In the genomic region with DNA sequence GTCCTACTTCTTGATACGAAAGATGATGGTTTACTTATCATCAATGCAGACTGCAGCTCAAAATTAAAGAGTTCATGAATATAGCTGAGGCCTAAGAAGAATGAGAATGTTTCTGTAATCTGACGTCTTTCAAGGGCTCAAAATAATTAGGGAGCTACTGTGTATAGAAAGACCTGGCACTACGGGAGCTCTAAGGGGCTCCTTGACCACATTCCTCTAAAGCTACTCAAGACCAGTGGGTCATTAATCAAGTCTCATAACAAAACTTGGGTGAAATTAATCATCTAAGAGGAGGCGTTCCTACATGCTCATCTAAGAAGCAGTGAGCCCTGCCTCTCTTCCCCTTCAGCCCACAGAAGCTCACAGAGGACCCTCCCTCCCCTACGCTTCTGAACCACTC, we compare ENCODE assay signal across 16 cellular contexts.
DNase-seq lines count a peak whose midpoint lies in the region; ATAC-seq and TF ChIP-seq lines count a peak whose summit lies in the region.
"Had no signal": no experiment of that assay in that cellular context is flagged by ENCODE, and none has a peak within 500 bp of the region (broad histone marks: within the 10 kb centered on the region; RNA-seq: fewer than 3 reads in every experiment).

No MANE protein-coding gene starts in this region.

- no peak overlapping the region for H3K4me3 ChIP-seq in gastroesophageal sphincter
- H3K4me3 ChIP-seq: BLaER1 treated with 17β-estradiol and CSF1 and Interleukin-3, amounts not matched to agents 10 nM and 100 nM had no signal

- no peaks in the 10 kb centered on the region for H3K27me3 ChIP-seq in gastroesophageal sphincter
- H3K27me3 ChIP-seq: BLaER1 treated with 17β-estradiol and CSF1 and Interleukin-3, amounts not matched to agents 10 nM and 100 nM had no signal

- peak overlapping the region in 3 of 4 donors; percentile 53 to 75 (median 68) for H3K27ac ChIP-seq in gastroesophageal sphincter
- H3K27ac ChIP-seq: BLaER1 treated with 17β-estradiol and CSF1 and Interleukin-3, amounts not matched to agents 10 nM and 100 nM; C4-2B had no signal

- TF ChIP-seq EP300 in gastroesophageal sphincter (IDR thresholded peaks at IDR 0.05): no peak

- no peaks in the 10 kb centered on the region for H3K36me3 ChIP-seq in gastroesophageal sphincter
- H3K36me3 ChIP-seq: BLaER1 treated with 17β-estradiol and CSF1 and Interleukin-3, amounts not matched to agents 10 nM and 100 nM had no signal

- TF ChIP-seq CTCF in gastroesophageal sphincter (IDR thresholded peaks at IDR 0.05): no peak

- DNase-seq in M059J (ENCODE audit: low read depth): peak; percentile 47
- DNase-seq in astrocyte of the hippocampus (ENCODE audit: low read depth, low spot score): peak; percentile 44
- no peak for DNase-seq in HK-2 (ENCODE audit: unreplicated experiment)
- DNase-seq in NCI-H446 treated with DMSO at 0.1 percent for 48 hours (lab: John Stamatoyannopoulos, UW): no peak
- DNase-seq: 8988T; AML-193; Caco-2; Calu3; CD4-positive, alpha-beta T cell; CD8-positive, alpha-beta T cell; DMS79 treated with DMSO at 0.1 percent for 48 hours; GF-D8 had no signal

- ATAC-seq in gastroesophageal sphincter (no peak), GM21717 (IDR thresholded peaks at IDR 0.05; ENCODE audit: unreplicated experiment) (no peak)
- ATAC-seq: CD8-positive, alpha-beta T cell had no signal

- no peaks in the 10 kb centered on the region for H3K9me3 ChIP-seq in gastroesophageal sphincter
- H3K9me3 ChIP-seq: Caco-2 had no signal

- TF ChIP-seq POLR2A in gastroesophageal sphincter (IDR thresholded peaks at IDR 0.05): no peak

- 82 to 88% methylated on average over 5 of the region's 5 CpGs for WGBS in gastroesophageal sphincter (ENCODE audit: low coverage in 1 of 2), 2 donors

- H3K4me1 ChIP-seq in gastroesophageal sphincter: peaks cover 0 to 17% (median 0%) of the 10 kb centered on the region in 3 donors
- H3K4me1 ChIP-seq: Caco-2 had no signal

Comparison
In these comparisons a context has a peak if more than half of its experiments do, and no peak if none do; other contexts are left out.
1. DNase-seq: peak in M059J (single experiment) and astrocyte of the hippocampus (single experiment); none in HK-2 (single experiment) and NCI-H446 treated with DMSO at 0.1 percent for 48 hours (single experiment).